10 cellular contexts compared by ENCODE assay signal in the genomic region with DNA sequence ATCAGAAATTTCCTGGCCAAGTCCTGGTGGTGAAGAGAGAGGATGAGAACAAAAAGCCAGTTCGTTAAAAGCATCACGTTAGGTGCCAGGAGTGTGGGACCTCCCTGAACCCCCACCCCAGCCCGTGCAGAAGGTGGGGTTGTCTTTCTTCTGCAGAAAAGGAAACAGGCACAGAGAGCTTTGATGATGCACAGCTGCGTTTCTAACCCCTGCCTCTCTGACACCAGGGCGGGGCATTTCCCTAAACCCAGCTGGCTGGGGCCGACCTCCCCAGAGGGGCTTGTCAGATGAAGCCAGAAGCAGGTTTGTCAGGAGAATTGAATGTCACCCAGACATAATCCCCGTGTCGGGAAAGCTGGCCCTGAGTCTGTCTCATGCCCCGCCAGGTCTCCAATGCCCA.
DNase-seq lines count a peak whose midpoint lies in the region; ATAC-seq, FAIRE-seq and TF ChIP-seq lines count a peak whose summit lies in the region.
"Had no signal": no experiment of that assay in that cellular context is flagged by ENCODE, and none has a peak within 500 bp of the region (broad histone marks: within the 10 kb centered on the region; RNA-seq: fewer than 3 reads in every experiment).

No MANE protein-coding gene starts in this region.

- intact Hi-C loops in cardiac septum (cut with DNase I), result no loop called here

- no peaks in the 10 kb centered on the region for H3K27me3 Mint-ChIP-seq in stimulated activated naive B cell treated with anti-CD40 and anti-IgM and Interleukin-4, amounts not matched to agents 10 μg/mL and 1 μg/mL and 100 μg/mL, for 72 hours

- no peak for TF ChIP-seq CTCF in Peyer's patch (IDR thresholded peaks at IDR 0.05)

- FAIRE-seq in GM19239 (lab: Jason Lieb, UNC), result no peak

- DNase-seq in Peyer's patch (peak in 2 of 3 donors; percentile 47 to 53), cardiac septum (ENCODE audit: low spot score) (no peak), SIG-M5 (lab: John Stamatoyannopoulos, UW) (no peak), GDM1 (lab: John Stamatoyannopoulos, UW) (no peak), GM19239 (ENCODE audit: insufficient read length, low spot score) (no peak)
- DNase-seq in activated naive CD4-positive, alpha-beta T cell treated with anti-CD3 and anti-CD28 coated beads, Interleukin-2, amount 50 U/mL, for 72 hours (ENCODE audit: low spot score in 2 of 2), result no peak
- DNase-seq in stimulated activated naive B cell treated with anti-CD40 and anti-IgM and Interleukin-4, amounts not matched to agents 10 μg/mL and 1 μg/mL and 100 μg/mL, for 72 hours, result peak; percentile 64
- DNase-seq: WERI-Rb-1 had no signal

- H3K27ac Mint-ChIP-seq in activated naive CD4-positive, alpha-beta T cell treated with anti-CD3 and anti-CD28 coated beads, Interleukin-2, amount 50 U/mL, for 72 hours, result peak overlapping the region in 1 of 2 donors; percentile 63
- H3K27ac Mint-ChIP-seq in stimulated activated naive B cell treated with anti-CD40 and anti-IgM and Interleukin-4, amounts not matched to agents 10 μg/mL and 1 μg/mL and 100 μg/mL, for 72 hours, result peak overlapping the region; percentile 79

- no peak for TF ChIP-seq POLR2A in Peyer's patch (IDR thresholded peaks at IDR 0.05)

- H3K9me3 Mint-ChIP-seq in activated naive CD4-positive, alpha-beta T cell treated with anti-CD3 and anti-CD28 coated beads, Interleukin-2, amount 50 U/mL, for 72 hours, result no peaks in the 10 kb centered on the region
- no peaks in the 10 kb centered on the region for H3K9me3 Mint-ChIP-seq in stimulated activated naive B cell treated with anti-CD40 and anti-IgM and Interleukin-4, amounts not matched to agents 10 μg/mL and 1 μg/mL and 100 μg/mL, for 72 hours

- H3K4me3 ChIP-seq in Peyer's patch, result no peak overlapping the region

- peak; percentile 45 for ATAC-seq in GM21447 (IDR thresholded peaks at IDR 0.05; ENCODE audit: unreplicated experiment)
- ATAC-seq in activated naive CD4-positive, alpha-beta T cell treated with anti-CD3 and anti-CD28 coated beads, Interleukin-2, amount 50 U/mL, for 72 hours, result peak; percentile 39 to 62
- ATAC-seq in stimulated activated naive B cell treated with anti-CD40 and anti-IgM and Interleukin-4, amounts not matched to agents 10 μg/mL and 1 μg/mL and 100 μg/mL, for 72 hours (replicated peaks), result peak; percentile 62 to 72
- ATAC-seq: right cardiac atrium had no signal

- peaks cover 85 to 92% of the 10 kb centered on the region in 2 donors for H3K4me1 Mint-ChIP-seq in stimulated activated naive B cell treated with anti-CD40 and anti-IgM and Interleukin-4, amounts not matched to agents 10 μg/mL and 1 μg/mL and 100 μg/mL, for 72 hours

- no peaks in the 10 kb centered on the region for H3K36me3 ChIP-seq in Peyer's patch
- H3K36me3 ChIP-seq: WERI-Rb-1 had no signal

- H3K36me3 Mint-ChIP-seq in activated naive CD4-positive, alpha-beta T cell treated with anti-CD3 and anti-CD28 coated beads, Interleukin-2, amount 50 U/mL, for 72 hours, result no peaks in the 10 kb centered on the region
- no peaks in the 10 kb centered on the region for H3K36me3 Mint-ChIP-seq in stimulated activated naive B cell treated with anti-CD40 and anti-IgM and Interleukin-4, amounts not matched to agents 10 μg/mL and 1 μg/mL and 100 μg/mL, for 72 hours

- peak overlapping the region; percentile 51 to 62 for H3K4me3 Mint-ChIP-seq in stimulated activated naive B cell treated with anti-CD40 and anti-IgM and Interleukin-4, amounts not matched to agents 10 μg/mL and 1 μg/mL and 100 μg/mL, for 72 hours

- peaks cover 0 to 13% (median 6%) of the 10 kb centered on the region in 4 donors for H3K4me1 ChIP-seq in Peyer's patch

- no peaks in the 10 kb centered on the region for H3K27me3 ChIP-seq in Peyer's patch

- H3K27ac ChIP-seq in Peyer's patch, result peak overlapping the region in 1 of 4 donors; percentile 33
- H3K27ac ChIP-seq: WERI-Rb-1 had no signal

- H3K9me3 ChIP-seq in Peyer's patch, result no peaks in the 10 kb centered on the region

Comparison
In these comparisons a context has a peak if more than half of its experiments do, and no peak if none do; other contexts are left out.
1. DNase-seq: peak in Peyer's patch (2 of 3) and stimulated activated naive B cell treated with anti-CD40 and anti-IgM and Interleukin-4, amounts not matched to agents 10 μg/mL and 1 μg/mL and 100 μg/mL, for 72 hours (single experiment); none in activated naive CD4-positive, alpha-beta T cell treated with anti-CD3 and anti-CD28 coated beads, Interleukin-2, amount 50 U/mL, for 72 hours (0 of 2), cardiac septum (single experiment), SIG-M5 (single experiment), GDM1 (single experiment) and GM19239 (single experiment).
2. Peak in every context shown above with its lines, with median percentiles within 50 percentile points of each other: ATAC-seq.